8 cellular contexts compared by ENCODE assay signal in the genomic region with DNA sequence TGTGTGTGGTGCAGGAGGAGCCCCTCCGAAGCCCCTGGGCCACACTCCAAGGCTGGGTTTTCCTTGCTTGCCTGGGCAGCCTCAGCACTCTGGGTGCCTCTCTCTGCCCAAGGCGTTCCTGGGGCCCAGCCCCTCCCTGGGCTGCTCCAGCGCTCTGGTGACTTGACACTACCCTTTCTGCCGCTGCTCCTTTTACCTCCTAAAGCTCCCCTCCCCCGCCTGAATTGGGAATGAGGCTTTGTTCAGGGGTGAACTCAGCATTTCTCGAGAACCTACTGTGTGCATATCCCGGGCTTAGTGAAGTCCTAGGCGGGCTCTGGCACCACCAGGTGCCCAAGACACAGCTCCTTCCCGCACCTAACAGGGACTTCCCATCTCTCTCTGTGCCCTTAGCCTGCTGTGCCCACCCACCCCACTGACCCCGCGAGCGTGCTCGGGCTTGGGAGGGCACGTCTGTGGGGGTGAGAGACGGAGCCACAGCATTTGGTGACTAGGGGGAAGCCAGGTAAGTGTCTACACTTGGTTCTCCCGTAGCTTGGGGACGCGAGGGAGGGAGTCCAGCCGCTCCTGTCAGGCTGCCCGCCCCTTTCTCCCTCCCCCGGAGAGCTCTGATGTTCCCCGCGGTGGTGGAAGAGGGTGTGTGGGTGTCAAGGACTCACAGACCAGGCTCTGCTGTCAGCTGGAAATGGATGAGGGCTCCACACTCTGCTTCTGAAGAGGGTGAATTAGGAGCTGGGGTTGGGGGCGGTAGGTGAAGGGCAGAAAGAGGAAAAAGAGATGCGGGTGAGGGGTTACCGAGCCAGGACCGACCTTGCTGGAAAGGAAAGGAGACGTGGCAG. TPM values are rescaled to one million over a fixed set of nuclear protein-coding genes. Genes with fewer than 3 reads are reported as not detected.
DNase-seq lines count a peak whose midpoint lies in the region; ATAC-seq and TF ChIP-seq lines count a peak whose summit lies in the region.

No MANE protein-coding gene starts in this region.

- intact Hi-C loops in lower leg skin (cut with DNase I; ENCODE audit: low total_unique reads), result no loop called here

- in situ Hi-C loops in GM13976 (cut with MboI; ENCODE audit: low sequenced_read_pairs, unreplicated experiment), result no loop called here

- H3K36me3 ChIP-seq in subcutaneous abdominal adipose tissue (ENCODE audit: control insufficient read depth in 5 of 5, insufficient read depth in 5 of 5, low read length in 5 of 5), result no peaks in the 10 kb centered on the region

- H3K9ac ChIP-seq in subcutaneous abdominal adipose tissue (ENCODE audit: low read length in 5 of 5), result peak overlapping the region in 3 of 5 donors; percentile 56 to 74 (median 64)

- ATAC-seq in SK-N-SH treated with all-trans-retinoic acid at 6 μM for 48 hours, result peak; percentile 44

- no peak for TF ChIP-seq POLR2A in lower leg skin (IDR thresholded peaks at IDR 0.05)

- DNase-seq in AML-193 (lab: John Stamatoyannopoulos, UW) (peak; percentile 20 to 31), GM13976 (ENCODE audit: low spot score) (peak; percentile 64), dermis blood vessel endothelial cell (peak; percentile 30), lower leg skin (ENCODE audit: low spot score in 2 of 2) (peak in 1 of 2 donors; percentile 86), NK-92 (lab: John Stamatoyannopoulos, UW; ENCODE audit: unreplicated experiment) (no peak), GM19238 (ENCODE audit: insufficient read length, low spot score) (no peak)

- peaks cover 10 to 55% (median 37%) of the 10 kb centered on the region in 5 donors for H3K4me1 ChIP-seq in subcutaneous abdominal adipose tissue (ENCODE audit: control insufficient read depth in 5 of 5, insufficient read depth in 5 of 5, low read length in 5 of 5)

- 7 to 8% methylated on average over 25 to 28 of the region's 28 CpGs for WGBS in lower leg skin, 2 donors

- TF ChIP-seq CTCF in GM13976 (IDR thresholded peaks at IDR 0.05; ENCODE audit: borderline replicate concordance, control extremely low read depth, extremely low read depth, insufficient read depth, missing control alignments) (no peak), lower leg skin (IDR thresholded peaks at IDR 0.05) (no peak)

- H3K27me3 ChIP-seq in subcutaneous abdominal adipose tissue (ENCODE audit: control insufficient read depth in 5 of 5, insufficient read depth in 4 of 5, low read length in 5 of 5), result peaks cover 30 to 42% (median 35%) of the 10 kb centered on the region in 5 donors

- H3K9me3 ChIP-seq in subcutaneous abdominal adipose tissue (ENCODE audit: control insufficient read depth in 5 of 5, low read length in 5 of 5), result no peaks in the 10 kb centered on the region

- no peak overlapping the region for H3K27ac ChIP-seq in subcutaneous abdominal adipose tissue (ENCODE audit: low read depth, low read length)

- peak overlapping the region; percentile 0 for H3K4me3 ChIP-seq in lower leg skin (ENCODE audit: low read depth, poor library complexity, severe bottlenecking)
- peak overlapping the region; percentile 59 to 75 (median 67) for H3K4me3 ChIP-seq in subcutaneous abdominal adipose tissue (ENCODE audit: low read depth in 1 of 5, low read length in 5 of 5)

TF ChIP-seq in SK-N-SH treated with all-trans-retinoic acid at 6 μM for 48 hours, 23 proteins besides CTCF, POLR2A, EP300 and RAD21:
- TF ChIP-seq SNAI2 (CRISPR knock-in tag; IDR thresholded peaks at IDR 0.05) (no peak), BACH2 (CRISPR knock-in tag; IDR thresholded peaks at IDR 0.05; ENCODE audit: borderline replicate concordance) (no peak), ZFP30 (CRISPR knock-in tag; IDR thresholded peaks at IDR 0.05) (no peak)
TF ChIP-seq in SK-N-SH treated with all-trans-retinoic acid at 6 μM for 48 hours: peak in this region for 0.

RNA-seq across cellular contexts. Expression of a gene that starts 1.1 kb away (rescaled TPM):
- 9.5 and 12.0 TPM in 2 replicates for total RNA-seq in dermis blood vessel endothelial cell
- total RNA-seq in lower leg skin, result 10 to 100 TPM; 12.8 to 18.5 (median 16.2) TPM

RNA-seq across cellular contexts. Expression of a gene that starts 31.1 kb away (rescaled TPM):
- total RNA-seq in dermis blood vessel endothelial cell (11.7 and 19.7 TPM in 2 replicates), lower leg skin (1 to 10 TPM; 5.6 to 10.0 (median 8.8) TPM)

RNA-seq across cellular contexts. Expression of a gene that starts 34.1 kb away (rescaled TPM):
- 45.4 and 64.5 TPM in 2 replicates for total RNA-seq in dermis blood vessel endothelial cell
- 10 to 100 TPM in 3 of 4 donors, 1 to 10 TPM in 1; 5.9 to 21.1 (median 12.6) TPM for total RNA-seq in lower leg skin

RNA-seq across cellular contexts. Expression of a gene that starts 57.2 kb away (rescaled TPM):
- 36.8 and 61.2 TPM in 2 replicates for total RNA-seq in dermis blood vessel endothelial cell
- total RNA-seq in lower leg skin, result 10 to 100 TPM in 3 of 4 donors, 1 to 10 TPM in 1; 7.6 to 24.8 (median 13.1) TPM

Comparison
In these comparisons a context has a peak if more than half of its experiments do, and no peak if none do; other contexts are left out.
1. DNase-seq: peak in AML-193 (2 of 2), GM13976 (single experiment) and dermis blood vessel endothelial cell (single experiment); none in NK-92 (single experiment) and GM19238 (single experiment).